14 cellular contexts compared by ENCODE assay signal in the genomic region with DNA sequence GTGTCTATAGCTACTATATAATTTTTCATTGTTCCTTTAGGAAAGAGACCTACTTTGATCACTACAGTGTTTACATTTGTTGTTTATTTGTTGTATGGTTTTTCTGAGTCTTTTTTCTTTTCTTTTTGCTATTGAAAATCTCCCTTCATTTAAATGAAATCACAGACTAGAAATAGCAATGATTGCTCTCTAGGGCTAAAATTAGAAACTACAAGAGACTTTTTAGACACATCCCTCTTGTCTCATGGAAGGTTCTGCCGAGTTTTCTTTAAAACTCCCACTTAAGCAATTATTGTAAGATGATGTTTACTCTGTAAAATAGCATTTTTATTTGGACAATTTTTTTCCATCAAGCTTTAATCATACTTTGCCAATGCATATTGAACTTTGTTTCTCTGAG.
DNase-seq lines count a peak whose midpoint lies in the region; TF ChIP-seq lines count a peak whose summit lies in the region.
"Had no signal": no experiment of that assay in that cellular context is flagged by ENCODE, and none has a peak within 500 bp of the region (broad histone marks: within the 10 kb centered on the region; RNA-seq: fewer than 3 reads in every experiment).

No MANE protein-coding gene starts in this region.

- in situ Hi-C loops in astrocyte of the spinal cord (cut with HindIII; ENCODE audit: low sequenced_read_pairs): no loop called here

- no peak for TF ChIP-seq CTCF in astrocyte of the spinal cord (IDR thresholded peaks at IDR 0.05; ENCODE audit: low read depth, low read length)

- H3K9ac ChIP-seq in HUES64 (ENCODE audit: low read depth, low read length) (peak overlapping the region; percentile 91; the same call in 1 of the 2 replicates), muscle layer of colon (ENCODE audit: low read length) (peak overlapping the region; percentile 77)

- H3K9me3 ChIP-seq in HUES64 (ENCODE audit: insufficient read depth, low read depth, low read length): no peaks in the 10 kb centered on the region
- H3K9me3 ChIP-seq in muscle layer of colon (ENCODE audit: low read length): no peaks in the 10 kb centered on the region
- H3K9me3 ChIP-seq: lower lobe of right lung had no signal

- DNase-seq in astrocyte of the spinal cord (ENCODE audit: low read depth, low spot score) (no peak), posterior vena cava (ENCODE audit: low spot score) (no peak), medulla oblongata (ENCODE audit: extremely low spot score) (no peak)
- no peak for DNase-seq in stimulated activated CD4-positive, alpha-beta T cell treated with anti-CD3 and anti-CD28 coated beads, Interleukin-2, amount 100 ng/mL, for 24 hours
- DNase-seq: activated CD4-positive, alpha-beta T cell treated with anti-CD3 and anti-CD28 coated beads for 4 hours; activated T-cell treated with anti-CD3 and anti-CD28 coated beads, Interleukin-2, amount 50 U/mL, for 72 hours; CD4-positive, alpha-beta T cell; lower lobe of right lung; NCI-H1436 treated with DMSO at 0.1 percent for 48 hours; posterior cingulate gyrus; stimulated activated CD4-positive, alpha-beta T cell treated with anti-CD3 and anti-CD28 coated beads, Interleukin-4, amount 100 ng/mL, for 4 hours had no signal

- WGBS in HUES64: no CpG with 5 or more reads among the region's 1 CpG

- H3K27ac ChIP-seq in HUES64 (ENCODE audit: low read depth, low read length) (no peak overlapping the region), muscle layer of colon (ENCODE audit: low read depth, low read length) (no peak overlapping the region), skin epidermis (peak overlapping the region in 12 of 21 experiments; percentile 41 to 95 (median 84))
- H3K27ac ChIP-seq: lower lobe of right lung had no signal

- H3K4me3 ChIP-seq in HUES64 (ENCODE audit: low read length): peak overlapping the region; percentile 94; the same call in 1 of the 2 replicates
- H3K4me3 ChIP-seq in astrocyte of the spinal cord (ENCODE audit: low read depth, low read length): peak overlapping the region; percentile 85
- H3K4me3 ChIP-seq in muscle layer of colon (ENCODE audit: low read depth in 1 of 2, low read length in 2 of 2): peak overlapping the region in 1 of 2 donors; percentile 85
- H3K4me3 ChIP-seq in skin epidermis: peak overlapping the region in 6 of 7 experiments; percentile 45 to 58 (median 50)

- intact Hi-C loops in posterior vena cava (cut with DNase I): no loop called here

- H3K27me3 ChIP-seq in HUES64 (ENCODE audit: insufficient read depth, low read length) (peaks cover 4% of the 10 kb centered on the region; the same call in 1 of the 2 replicates), muscle layer of colon (ENCODE audit: control insufficient read depth in 1 of 2, insufficient read depth in 2 of 2, low read length in 2 of 2) (no peaks in the 10 kb centered on the region)

- H3K4me1 ChIP-seq in HUES64 (ENCODE audit: insufficient read depth, low read length) (peaks cover 48% of the 10 kb centered on the region), muscle layer of colon (ENCODE audit: insufficient read depth, low read length) (peaks cover 42% of the 10 kb centered on the region)

- H3K36me3 ChIP-seq in HUES64 (ENCODE audit: insufficient read depth, low read length) (no peaks in the 10 kb centered on the region), muscle layer of colon (ENCODE audit: insufficient read depth, low read length) (no peaks in the 10 kb centered on the region)
- H3K36me3 ChIP-seq: lower lobe of right lung had no signal

Comparison
In these comparisons a context has a peak if more than half of its experiments do, and no peak if none do; other contexts are left out.
1. H3K27ac ChIP-seq: peak in skin epidermis (12 of 21); none in HUES64 (single experiment) and muscle layer of colon (single experiment).